Comparison of ENCODE assay signal across 39 cellular contexts in the genomic region with DNA sequence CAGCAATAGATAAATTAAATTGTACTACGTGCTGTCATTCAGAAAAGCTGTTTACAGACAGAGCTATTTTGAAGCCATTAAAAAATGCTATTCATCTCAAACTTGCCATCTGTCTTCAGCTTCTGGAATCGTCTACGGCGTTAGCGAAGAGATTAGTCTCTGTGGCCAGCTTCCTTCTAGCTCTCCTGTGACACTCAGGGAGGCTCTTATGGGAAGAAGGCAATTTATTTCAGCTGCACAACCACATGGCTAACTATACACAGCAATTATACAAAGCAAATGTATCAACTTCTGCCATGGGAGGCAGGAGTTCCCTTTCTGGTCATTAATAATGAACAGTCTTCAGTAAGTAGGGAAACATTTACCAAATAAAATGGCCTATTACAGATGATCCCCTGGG. TPM values are rescaled to one million over a fixed set of nuclear protein-coding genes. Genes with fewer than 3 reads are reported as not detected.
"Had no signal": no experiment of that assay in that cellular context is flagged by ENCODE, and none has a peak within 500 bp of the region (broad histone marks: within the 10 kb centered on the region; RNA-seq: fewer than 3 reads in every experiment).

No MANE protein-coding gene starts in this region.

- DNase-seq: activated B cell treated with CpG ODN at 0.5 μM for 24 hours; activated CD4-positive, alpha-beta memory T cell treated with anti-CD3 and anti-CD28 coated beads, Interleukin-2, amount 10 ng/mL, durations not matched to agents 7 days and 5 days; activated CD4-positive, alpha-beta T cell treated with anti-CD3 and anti-CD28 coated beads for 4 hours; activated CD4-positive, alpha-beta T cell treated with anti-CD3 and anti-CD28 coated beads, Interleukin-2, amount 50 U/mL, for 1 hour; activated CD4-positive, CD25-positive, alpha-beta regulatory T cell treated with anti-CD3 and anti-CD28 coated beads, Interleukin-2, amount 50 U/mL, for 72 hours; activated CD8-positive, alpha-beta memory T cell treated with anti-CD3 and anti-CD28 coated beads for 24 hours; activated CD8-positive, alpha-beta memory T cell treated with anti-CD3 and anti-CD28 coated beads, Interleukin-2, amount 10 ng/mL, durations not matched to agents 7 days and 5 days; activated CD8-positive, alpha-beta memory T cell treated with anti-CD3 and anti-CD28 coated beads, Interleukin-2, amount 50 U/mL, for 48 hours; activated effector memory CD4-positive, alpha-beta T cell treated with Interleukin-2 at 50 U/mL for 16 hours; activated naive CD4-positive, alpha-beta T cell; activated naive CD4-positive, alpha-beta T cell treated with anti-CD3 and anti-CD28 coated beads, Interleukin-2, amount 50 U/mL, for 16 hours; activated naive CD8-positive, alpha-beta T cell treated with anti-CD3 and anti-CD28 coated beads, Interleukin-2, amount 10 ng/mL, durations not matched to agents 7 days and 5 days; activated T-cell treated with anti-CD3 and anti-CD28 coated beads, Interleukin-2, amount 50 U/mL, for 48 hours; caudate nucleus; cerebellar nuclear complex; Kasumi-1; KG1; MG63; NCI-H1092 treated with DMSO at 0.1 percent for 48 hours; NCI-H1417 treated with DMSO at 0.1 percent for 48 hours; NCI-H187 treated with DMSO at 0.1 percent for 48 hours; NCI-H2081; NCI-H2171 treated with DMSO at 0.1 percent for 48 hours; NCI-H2227 treated with DMSO at 0.1 percent for 48 hours; NCI-H446; NCI-H510A treated with DMSO at 0.1 percent for 48 hours; NCI-H69; NK-92 treated with Interleukin-12 subunit alpha and Interleukin-12 subunit beta, amount 100 ng/mL, for 24 hours; PC-3; Peyer's patch; RPMI8226; SW 1271; T-helper 1 cell; T-helper 2 cell; T-helper 9 cell had no signal

- H3K36me3 ChIP-seq: MG63, Peyer's patch had no signal

- H3K27ac ChIP-seq: Peyer's patch, VCaP had no signal

- H3K27ac Mint-ChIP-seq: activated B cell treated with CpG ODN at 0.5 μM for 24 hours; activated CD4-positive, alpha-beta memory T cell treated with anti-CD3 and anti-CD28 coated beads, Interleukin-2, amount 10 ng/mL, durations not matched to agents 7 days and 5 days; activated CD8-positive, alpha-beta memory T cell treated with anti-CD3 and anti-CD28 coated beads, Interleukin-2, amount 10 ng/mL, durations not matched to agents 7 days and 5 days; activated naive CD8-positive, alpha-beta T cell treated with anti-CD3 and anti-CD28 coated beads, Interleukin-2, amount 10 ng/mL, durations not matched to agents 7 days and 5 days; brain had no signal

- H3K4me3 Mint-ChIP-seq: activated B cell treated with CpG ODN at 0.5 μM for 24 hours; activated CD4-positive, alpha-beta memory T cell treated with anti-CD3 and anti-CD28 coated beads, Interleukin-2, amount 10 ng/mL, durations not matched to agents 7 days and 5 days; activated CD8-positive, alpha-beta memory T cell treated with anti-CD3 and anti-CD28 coated beads, Interleukin-2, amount 10 ng/mL, durations not matched to agents 7 days and 5 days; activated naive CD8-positive, alpha-beta T cell treated with anti-CD3 and anti-CD28 coated beads, Interleukin-2, amount 10 ng/mL, durations not matched to agents 7 days and 5 days; brain had no signal

- H3K27me3 ChIP-seq: MG63, Peyer's patch had no signal

- H3K36me3 Mint-ChIP-seq: activated CD8-positive, alpha-beta memory T cell treated with anti-CD3 and anti-CD28 coated beads, Interleukin-2, amount 10 ng/mL, durations not matched to agents 7 days and 5 days; activated naive CD8-positive, alpha-beta T cell treated with anti-CD3 and anti-CD28 coated beads, Interleukin-2, amount 10 ng/mL, durations not matched to agents 7 days and 5 days; brain had no signal

- H3K4me1 Mint-ChIP-seq: activated B cell treated with CpG ODN at 0.5 μM for 24 hours; activated CD4-positive, alpha-beta memory T cell treated with anti-CD3 and anti-CD28 coated beads, Interleukin-2, amount 10 ng/mL, durations not matched to agents 7 days and 5 days; activated CD8-positive, alpha-beta memory T cell treated with anti-CD3 and anti-CD28 coated beads, Interleukin-2, amount 10 ng/mL, durations not matched to agents 7 days and 5 days; activated naive CD8-positive, alpha-beta T cell treated with anti-CD3 and anti-CD28 coated beads, Interleukin-2, amount 10 ng/mL, durations not matched to agents 7 days and 5 days had no signal

- H3K4me3 ChIP-seq: MG63, Peyer's patch had no signal

- H3K4me1 ChIP-seq: Peyer's patch had no signal

- H3K27me3 Mint-ChIP-seq: activated B cell treated with CpG ODN at 0.5 μM for 24 hours; activated CD4-positive, alpha-beta memory T cell treated with anti-CD3 and anti-CD28 coated beads, Interleukin-2, amount 10 ng/mL, durations not matched to agents 7 days and 5 days; activated CD8-positive, alpha-beta memory T cell treated with anti-CD3 and anti-CD28 coated beads, Interleukin-2, amount 10 ng/mL, durations not matched to agents 7 days and 5 days; activated naive CD8-positive, alpha-beta T cell treated with anti-CD3 and anti-CD28 coated beads, Interleukin-2, amount 10 ng/mL, durations not matched to agents 7 days and 5 days; brain had no signal

- FAIRE-seq: bronchial epithelial cell had no signal

- ATAC-seq: activated CD8-positive, alpha-beta memory T cell treated with anti-CD3 and anti-CD28 coated beads, Interleukin-2, amount 10 ng/mL, durations not matched to agents 7 days and 5 days; PC-3 had no signal

- H3K9me3 ChIP-seq: MG63, Peyer's patch had no signal

RNA-seq across cellular contexts. Expression of a gene that starts 6.3 kb away (rescaled TPM):
- total RNA-seq: activated B cell treated with CpG ODN at 0.5 μM for 24 hours; activated CD4-positive, alpha-beta memory T cell treated with anti-CD3 and anti-CD28 coated beads, Interleukin-2, amount 10 ng/mL, durations not matched to agents 7 days and 5 days; activated CD8-positive, alpha-beta memory T cell treated with anti-CD3 and anti-CD28 coated beads, Interleukin-2, amount 10 ng/mL, durations not matched to agents 7 days and 5 days; activated naive CD8-positive, alpha-beta T cell treated with anti-CD3 and anti-CD28 coated beads, Interleukin-2, amount 10 ng/mL, durations not matched to agents 7 days and 5 days; bronchial epithelial cell; PC-3; Peyer's patch had no signal
- polyA plus RNA-seq: adipose tissue had no signal
